1 cellular context compared by ENCODE assay signal in the genomic region with DNA sequence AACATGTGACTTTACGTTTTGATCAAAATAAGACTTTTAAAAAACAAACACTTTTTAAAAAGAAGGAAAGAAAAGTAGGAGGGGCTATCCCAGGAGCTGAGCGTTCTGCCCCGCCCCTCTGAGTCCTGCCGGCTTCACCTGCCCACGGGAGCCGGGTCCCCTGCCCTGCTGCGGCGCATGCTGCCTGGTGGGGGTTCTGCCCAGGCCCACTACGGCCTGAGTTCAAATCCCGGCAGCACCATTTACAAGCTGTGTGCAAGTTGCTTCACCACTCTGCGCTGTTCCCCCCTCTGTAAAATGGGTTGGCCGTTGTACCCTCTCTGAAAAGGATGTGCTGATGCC.
TF ChIP-seq lines count a peak whose summit lies in the region.

No MANE protein-coding gene starts in this region.

TF ChIP-seq in K562, 482 proteins besides CTCF, POLR2A, EP300 and RAD21 (continued from another document):
- no peak for TF ChIP-seq MYBL2 (IDR thresholded peaks at IDR 0.05; ENCODE audit: low read depth)
- no peak for TF ChIP-seq MYBL2 (CRISPR knock-in tag; IDR thresholded peaks at IDR 0.05; ENCODE audit: borderline replicate concordance)
- no peak for TF ChIP-seq KAT7 (CRISPR knock-in tag; IDR thresholded peaks at IDR 0.05; ENCODE audit: borderline replicate concordance)
- no peak for TF ChIP-seq ZKSCAN8 (CRISPR knock-in tag; IDR thresholded peaks at IDR 0.05)
- no peak for TF ChIP-seq CHD2 (IDR thresholded peaks at IDR 0.05; ENCODE audit: low read depth, low read length)
- no peak for TF ChIP-seq SMARCB1 (IDR thresholded peaks at IDR 0.05; ENCODE audit: insufficient read length, low read depth)
- no peak for TF ChIP-seq RBM14 (IDR thresholded peaks at IDR 0.05; ENCODE audit: borderline replicate concordance, insufficient read depth, low read depth, low read length)
- TF ChIP-seq, protein P1, sequence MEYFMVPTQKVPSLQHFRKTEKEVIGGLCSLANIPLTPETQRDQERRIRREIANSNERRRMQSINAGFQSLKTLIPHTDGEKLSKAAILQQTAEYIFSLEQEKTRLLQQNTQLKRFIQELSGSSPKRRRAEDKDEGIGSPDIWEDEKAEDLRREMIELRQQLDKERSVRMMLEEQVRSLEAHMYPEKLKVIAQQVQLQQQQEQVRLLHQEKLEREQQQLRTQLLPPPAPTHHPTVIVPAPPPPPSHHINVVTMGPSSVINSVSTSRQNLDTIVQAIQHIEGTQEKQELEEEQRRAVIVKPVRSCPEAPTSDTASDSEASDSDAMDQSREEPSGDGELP (CRISPR knock-in tag; IDR thresholded peaks at IDR 0.05; ENCODE audit: borderline replicate concordance), result no peak
- TF ChIP-seq FOS (IDR thresholded peaks at IDR 0.05; ENCODE audit: extremely low read depth, insufficient read length), result no peak
- TF ChIP-seq MED1 (CRISPR knock-in tag; IDR thresholded peaks at IDR 0.05; ENCODE audit: borderline replicate concordance), result no peak
